36 cellular contexts compared by ENCODE assay signal in the genomic region with DNA sequence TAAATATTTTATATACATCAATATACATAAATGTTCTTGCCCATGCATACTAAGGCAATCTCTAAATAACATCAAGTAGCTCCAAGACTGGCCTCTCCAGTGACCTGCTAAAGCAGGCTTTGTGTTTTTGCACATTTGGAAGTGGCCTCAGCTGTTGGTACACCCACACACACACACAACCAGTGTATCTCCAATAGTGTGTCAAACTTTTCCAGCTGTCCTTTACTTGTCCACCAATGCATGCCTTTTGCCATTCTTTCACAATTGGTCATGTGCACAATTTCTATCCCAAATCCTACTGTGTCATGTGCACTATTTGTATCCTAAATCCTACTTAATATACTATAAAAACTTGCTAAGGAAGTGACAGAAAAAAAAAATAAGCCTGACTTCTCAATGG. TPM values are rescaled to one million over a fixed set of nuclear protein-coding genes. Genes with fewer than 3 reads are reported as not detected.
"Had no signal": no experiment of that assay in that cellular context is flagged by ENCODE, and none has a peak within 500 bp of the region (broad histone marks: within the 10 kb centered on the region; RNA-seq: fewer than 3 reads in every experiment).

No MANE protein-coding gene starts in this region.

- ATAC-seq: activated CD4-positive, alpha-beta T cell treated with anti-CD3 and anti-CD28 coated beads for 36 hours; activated CD8-positive, alpha-beta memory T cell treated with anti-CD3 and anti-CD28 coated beads, Interleukin-2, amount 10 ng/mL, durations not matched to agents 7 days and 5 days; activated CD8-positive, alpha-beta T cell treated with anti-CD3 and anti-CD28 coated beads, Interleukin-2, amount 10 ng/mL, durations not matched to agents 7 days and 5 days; activated T-helper 17 cell treated with anti-CD3 and anti-CD28 coated beads, Interleukin-2, amount 50 U/mL, for 72 hours; esophagus mucosa; foreskin keratinocyte; gastroesophageal sphincter had no signal

- H3K27ac ChIP-seq: brain microvascular endothelial cell, foreskin keratinocyte, gastroesophageal sphincter had no signal

- H3K27ac Mint-ChIP-seq: activated CD4-positive, alpha-beta memory T cell treated with anti-CD3 and anti-CD28 coated beads for 36 hours; activated CD4-positive, alpha-beta T cell treated with anti-CD3 and anti-CD28 coated beads for 36 hours; activated CD4-positive, alpha-beta T cell treated with anti-CD3 and anti-CD28 coated beads, Interleukin-2, amount 10 ng/mL, durations not matched to agents 24 days and 14 days; activated CD8-positive, alpha-beta memory T cell treated with anti-CD3 and anti-CD28 coated beads, Interleukin-2, amount 10 ng/mL, durations not matched to agents 7 days and 5 days; activated CD8-positive, alpha-beta T cell treated with anti-CD3 and anti-CD28 coated beads, Interleukin-2, amount 10 ng/mL, durations not matched to agents 7 days and 5 days; activated naive CD8-positive, alpha-beta T cell; activated T-helper 17 cell treated with anti-CD3 and anti-CD28 coated beads, Interleukin-2, amount 50 U/mL, for 72 hours had no signal

- H3K9me3 Mint-ChIP-seq: activated CD4-positive, alpha-beta memory T cell treated with anti-CD3 and anti-CD28 coated beads for 36 hours; activated CD4-positive, alpha-beta T cell treated with anti-CD3 and anti-CD28 coated beads, Interleukin-2, amount 10 ng/mL, durations not matched to agents 24 days and 14 days; activated T-helper 17 cell treated with anti-CD3 and anti-CD28 coated beads, Interleukin-2, amount 50 U/mL, for 72 hours had no signal

- H3K9me3 ChIP-seq: gastroesophageal sphincter had no signal

- H3K27me3 Mint-ChIP-seq: activated CD4-positive, alpha-beta memory T cell treated with anti-CD3 and anti-CD28 coated beads for 36 hours; activated CD4-positive, alpha-beta T cell treated with anti-CD3 and anti-CD28 coated beads for 36 hours; activated CD4-positive, alpha-beta T cell treated with anti-CD3 and anti-CD28 coated beads, Interleukin-2, amount 10 ng/mL, durations not matched to agents 24 days and 14 days; activated CD8-positive, alpha-beta memory T cell treated with anti-CD3 and anti-CD28 coated beads, Interleukin-2, amount 10 ng/mL, durations not matched to agents 7 days and 5 days; activated naive CD8-positive, alpha-beta T cell; activated T-helper 17 cell treated with anti-CD3 and anti-CD28 coated beads, Interleukin-2, amount 50 U/mL, for 72 hours had no signal

- H3K4me3 ChIP-seq: gastroesophageal sphincter had no signal

- FAIRE-seq: astrocyte, bronchial epithelial cell, colon, endometrium, endothelial cell of umbilical vein had no signal

- H3K27me3 ChIP-seq: brain microvascular endothelial cell, foreskin keratinocyte, gastroesophageal sphincter had no signal

- H3K4me3 Mint-ChIP-seq: activated CD4-positive, alpha-beta memory T cell treated with anti-CD3 and anti-CD28 coated beads for 36 hours; activated CD4-positive, alpha-beta T cell treated with anti-CD3 and anti-CD28 coated beads for 36 hours; activated CD4-positive, alpha-beta T cell treated with anti-CD3 and anti-CD28 coated beads, Interleukin-2, amount 10 ng/mL, durations not matched to agents 24 days and 14 days; activated CD8-positive, alpha-beta memory T cell treated with anti-CD3 and anti-CD28 coated beads, Interleukin-2, amount 10 ng/mL, durations not matched to agents 7 days and 5 days; activated CD8-positive, alpha-beta T cell treated with anti-CD3 and anti-CD28 coated beads, Interleukin-2, amount 10 ng/mL, durations not matched to agents 7 days and 5 days; activated naive CD8-positive, alpha-beta T cell; activated T-helper 17 cell treated with anti-CD3 and anti-CD28 coated beads, Interleukin-2, amount 50 U/mL, for 72 hours had no signal

- DNase-seq: activated CD4-positive, alpha-beta memory T cell treated with anti-CD3 and anti-CD28 coated beads for 36 hours; activated CD4-positive, alpha-beta T cell treated with anti-CD3 and anti-CD28 coated beads for 36 hours; activated CD4-positive, alpha-beta T cell treated with anti-CD3 and anti-CD28 coated beads, Interleukin-2, amount 10 ng/mL, durations not matched to agents 24 days and 14 days; activated CD4-positive, CD25-positive, alpha-beta regulatory T cell; activated CD4-positive, CD25-positive, alpha-beta regulatory T cell treated with anti-CD3 and anti-CD28 coated beads, Interleukin-2, amount 50 U/mL, for 72 hours; activated CD8-positive, alpha-beta memory T cell treated with anti-CD3 and anti-CD28 coated beads, Interleukin-2, amount 10 ng/mL, durations not matched to agents 7 days and 5 days; activated CD8-positive, alpha-beta memory T cell treated with anti-CD3 and anti-CD28 coated beads, Interleukin-2, amount 50 U/mL, for 4 hours; activated CD8-positive, alpha-beta T cell treated with anti-CD3 and anti-CD28 coated beads, Interleukin-2, amount 10 ng/mL, durations not matched to agents 7 days and 5 days; activated effector memory CD4-positive, alpha-beta T cell treated with Interleukin-2 at 50 U/mL for 16 hours; activated gamma-delta T cell treated with Interleukin-2 at 50 U/mL for 16 hours; activated naive CD4-positive, alpha-beta T cell treated with anti-CD3 and anti-CD28 coated beads, Interleukin-2, amount 50 U/mL, for 16 hours; activated naive CD4-positive, alpha-beta T cell treated with Interleukin-2 at 50 U/mL for 16 hours; activated T-cell treated with anti-CD3 and anti-CD28 coated beads, Interleukin-2, amount 50 U/mL, for 1 hour; amniotic stem cell; anterior cingulate cortex; brain microvascular endothelial cell; caudate nucleus; cortex of kidney; effector CD8-positive, alpha-beta T cell; foreskin keratinocyte; T-helper 2 cell had no signal

- H3K36me3 Mint-ChIP-seq: activated CD4-positive, alpha-beta memory T cell treated with anti-CD3 and anti-CD28 coated beads for 36 hours; activated CD8-positive, alpha-beta memory T cell treated with anti-CD3 and anti-CD28 coated beads, Interleukin-2, amount 10 ng/mL, durations not matched to agents 7 days and 5 days; activated naive CD8-positive, alpha-beta T cell had no signal

- H3K4me1 Mint-ChIP-seq: activated CD4-positive, alpha-beta T cell treated with anti-CD3 and anti-CD28 coated beads for 36 hours; activated CD4-positive, alpha-beta T cell treated with anti-CD3 and anti-CD28 coated beads, Interleukin-2, amount 10 ng/mL, durations not matched to agents 24 days and 14 days; activated CD8-positive, alpha-beta memory T cell treated with anti-CD3 and anti-CD28 coated beads, Interleukin-2, amount 10 ng/mL, durations not matched to agents 7 days and 5 days; activated T-helper 17 cell treated with anti-CD3 and anti-CD28 coated beads, Interleukin-2, amount 50 U/mL, for 72 hours had no signal

RNA-seq across cellular contexts. Expression of gene LMOD2, which starts 21.6 kb away (rescaled TPM):
- total RNA-seq: activated CD4-positive, alpha-beta memory T cell treated with anti-CD3 and anti-CD28 coated beads for 36 hours; activated CD4-positive, alpha-beta T cell treated with anti-CD3 and anti-CD28 coated beads for 36 hours; activated CD4-positive, alpha-beta T cell treated with anti-CD3 and anti-CD28 coated beads, Interleukin-2, amount 10 ng/mL, durations not matched to agents 24 days and 14 days; activated CD8-positive, alpha-beta memory T cell treated with anti-CD3 and anti-CD28 coated beads for 36 hours; activated CD8-positive, alpha-beta memory T cell treated with anti-CD3 and anti-CD28 coated beads, Interleukin-2, amount 10 ng/mL, durations not matched to agents 7 days and 5 days; activated CD8-positive, alpha-beta T cell treated with anti-CD3 and anti-CD28 coated beads, Interleukin-2, amount 10 ng/mL, durations not matched to agents 7 days and 5 days; activated T-helper 17 cell treated with anti-CD3 and anti-CD28 coated beads, Interleukin-2, amount 50 U/mL, for 72 hours; astrocyte; bronchial epithelial cell; chondrocyte; dermis microvascular lymphatic vessel endothelial cell; endothelial cell of umbilical vein; epithelial cell of proximal tubule; esophagus mucosa; foreskin keratinocyte; gastroesophageal sphincter; glomerular endothelial cell; T-helper 1 cell treated with Interleukin-12 subunit alpha and Interleukin-12 subunit beta and Interleukin-4 antibody, amounts not matched to agents 30 ng/mL and 1 ng/mL, for 36 hours had no signal
- polyA plus RNA-seq: endothelial cell of umbilical vein, foreskin keratinocyte had no signal
